Comparison of ENCODE assay signal across 12 cellular contexts in the genomic region with DNA sequence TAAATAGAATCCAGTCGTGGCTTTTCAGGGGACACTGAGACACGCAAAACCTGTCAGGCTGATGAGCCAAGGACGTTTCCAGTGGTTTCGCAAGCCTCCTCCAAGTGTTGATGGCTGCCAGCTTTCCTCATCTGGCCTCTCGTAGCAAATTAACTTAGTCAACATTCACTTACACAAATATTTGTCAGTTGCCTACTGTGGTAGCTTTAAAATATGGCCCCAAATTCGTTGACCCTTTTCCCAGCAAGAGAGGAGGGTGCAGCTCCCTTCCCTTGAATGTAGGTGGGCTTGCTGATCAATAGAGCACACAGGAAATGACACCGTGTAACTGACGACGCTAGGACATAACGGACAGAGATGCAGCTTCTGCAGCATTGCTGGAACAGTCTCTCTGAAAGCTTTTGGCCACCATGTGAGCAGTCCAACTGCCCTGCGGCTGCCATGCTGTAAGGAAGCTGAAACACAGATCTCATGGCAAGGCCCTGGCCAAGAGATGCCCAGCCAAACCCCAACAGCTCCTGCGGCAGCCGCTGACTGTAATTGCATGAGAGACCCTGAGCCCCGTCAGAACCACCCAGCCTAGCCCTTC. TPM values are rescaled to one million over a fixed set of nuclear protein-coding genes. Genes with fewer than 3 reads are reported as not detected.
DNase-seq lines count a peak whose midpoint lies in the region; ATAC-seq lines count a peak whose summit lies in the region.
"Had no signal": no experiment of that assay in that cellular context is flagged by ENCODE, and none has a peak within 500 bp of the region (broad histone marks: within the 10 kb centered on the region; RNA-seq: fewer than 3 reads in every experiment).

No MANE protein-coding gene starts in this region.

- WGBS in right cardiac atrium: 56% methylated on average over 14 of the region's 14 CpGs

- DNase-seq in AG20443 (ENCODE audit: low spot score) (peak; percentile 33), GM04503 (ENCODE audit: low read depth) (peak; percentile 18), right cardiac atrium (peak in 1 of 3 donors; percentile 33), HuH-7.5 (ENCODE audit: low spot score) (no peak), NCI-H1436 (lab: John Stamatoyannopoulos, UW) (no peak), NAMALWA (ENCODE audit: low spot score) (no peak)
- DNase-seq in activated CD8-positive, alpha-beta T cell treated with anti-CD3 and anti-CD28 coated beads, Interleukin-2, amount 10 ng/mL, durations not matched to agents 7 days and 5 days: no peak
- DNase-seq: cerebellar nuclear complex; COR-L47; erythroblast; RPMI8226; stimulated activated CD4-positive, alpha-beta T cell treated with anti-CD3 and anti-CD28 coated beads, Interleukin-4, amount 100 ng/mL, for 24 hours had no signal

- no peaks in the 10 kb centered on the region for H3K27me3 Mint-ChIP-seq in activated CD8-positive, alpha-beta T cell treated with anti-CD3 and anti-CD28 coated beads, Interleukin-2, amount 10 ng/mL, durations not matched to agents 7 days and 5 days (ENCODE audit: low read depth)

- peaks cover 5% of the 10 kb centered on the region for H3K4me1 ChIP-seq in right cardiac atrium (ENCODE audit: control insufficient read depth, insufficient read depth, low read length)

- H3K4me1 Mint-ChIP-seq in activated CD8-positive, alpha-beta T cell treated with anti-CD3 and anti-CD28 coated beads, Interleukin-2, amount 10 ng/mL, durations not matched to agents 7 days and 5 days (ENCODE audit: low read depth): peaks cover 59% of the 10 kb centered on the region

- H3K4me3 ChIP-seq in right cardiac atrium (ENCODE audit: low read length): no peak overlapping the region

- POLR2A ChIA-PET in activated CD8-positive, alpha-beta T cell treated with anti-CD3 and anti-CD28 coated beads, Interleukin-2, amount 10 ng/mL, durations not matched to agents 7 days and 5 days (lab: Charles Lee): interaction anchor here (1.2 kb wide), 1 partner anchor 9 kb away, joined by 3 read pairs; no protein-coding TSS in a partner anchor

- peak overlapping the region; percentile 48 for H3K27ac Mint-ChIP-seq in activated CD8-positive, alpha-beta T cell treated with anti-CD3 and anti-CD28 coated beads, Interleukin-2, amount 10 ng/mL, durations not matched to agents 7 days and 5 days

- ATAC-seq in activated CD8-positive, alpha-beta T cell treated with anti-CD3 and anti-CD28 coated beads, Interleukin-2, amount 10 ng/mL, durations not matched to agents 7 days and 5 days: no peak
- no peak for ATAC-seq in right cardiac atrium

- no peak overlapping the region for H3K4me3 Mint-ChIP-seq in activated CD8-positive, alpha-beta T cell treated with anti-CD3 and anti-CD28 coated beads, Interleukin-2, amount 10 ng/mL, durations not matched to agents 7 days and 5 days

- H3K27ac ChIP-seq in right cardiac atrium (ENCODE audit: low read length): peak overlapping the region; percentile 18

- no peaks in the 10 kb centered on the region for H3K27me3 ChIP-seq in right cardiac atrium (ENCODE audit: control insufficient read depth, insufficient read depth)

- peaks cover 13% of the 10 kb centered on the region for H3K36me3 Mint-ChIP-seq in activated CD8-positive, alpha-beta T cell treated with anti-CD3 and anti-CD28 coated beads, Interleukin-2, amount 10 ng/mL, durations not matched to agents 7 days and 5 days (ENCODE audit: low read depth)

- CTCF ChIA-PET in activated CD8-positive, alpha-beta T cell treated with anti-CD3 and anti-CD28 coated beads, Interleukin-2, amount 10 ng/mL, durations not matched to agents 7 days and 5 days (lab: Charles Lee): interaction anchor here (1.6 to 3.5 kb wide), 4 partner anchors 8 to 179 kb away, joined by 3 to 33 read pairs (median 22); no protein-coding TSS in a partner anchor

- intact Hi-C loops in right cardiac atrium (cut with DNase I): no loop called here

- H3K9me3 ChIP-seq in right cardiac atrium (ENCODE audit: control insufficient read depth, low read length): no peaks in the 10 kb centered on the region

- H3K9me3 Mint-ChIP-seq in activated CD8-positive, alpha-beta T cell treated with anti-CD3 and anti-CD28 coated beads, Interleukin-2, amount 10 ng/mL, durations not matched to agents 7 days and 5 days (ENCODE audit: insufficient read depth): no peaks in the 10 kb centered on the region

RNA-seq across cellular contexts. Expression of a gene that starts 5.5 kb away (rescaled TPM):
- total RNA-seq in activated CD8-positive, alpha-beta T cell treated with anti-CD3 and anti-CD28 coated beads, Interleukin-2, amount 10 ng/mL, durations not matched to agents 7 days and 5 days: 10 to 100 TPM; 82.2 to 93.6 TPM
- total RNA-seq in right cardiac atrium: 10 to 100 TPM; 54.8 to 73.8 (median 67.7) TPM
- 49.6 TPM for polyA plus RNA-seq in right cardiac atrium

Comparison
In these comparisons a context has a peak if more than half of its experiments do, and no peak if none do; other contexts are left out.
1. DNase-seq: peak in AG20443 (single experiment) and GM04503 (single experiment); none in activated CD8-positive, alpha-beta T cell treated with anti-CD3 and anti-CD28 coated beads, Interleukin-2, amount 10 ng/mL, durations not matched to agents 7 days and 5 days (single experiment), HuH-7.5 (single experiment), NCI-H1436 (single experiment) and NAMALWA (single experiment).